Comparison of ENCODE assay signal across 8 cellular contexts in genomic region chr20:47392015-47392720, GRCh38. TPM values are rescaled to one million over a fixed set of nuclear protein-coding genes. Genes with fewer than 3 reads are reported as not detected.
DNase-seq lines count a peak whose midpoint lies in the region; ATAC-seq, FAIRE-seq and TF ChIP-seq lines count a peak whose summit lies in the region.

No MANE protein-coding gene starts in this region.

- H3K36me3 ChIP-seq in BE2C: no peaks in the 10 kb centered on the region
- no peaks in the 10 kb centered on the region for H3K36me3 ChIP-seq in SJSA1
- H3K36me3 ChIP-seq in skeletal muscle satellite cell (ENCODE audit: insufficient read depth, low read length): no peaks in the 10 kb centered on the region

- H3K27ac ChIP-seq in SJSA1: peak overlapping the region; percentile 94

- H3K4me1 ChIP-seq in BE2C (peaks cover 6% of the 10 kb centered on the region), SJSA1 (replicated peaks) (peaks cover 22% of the 10 kb centered on the region), skeletal muscle satellite cell (ENCODE audit: control insufficient read depth, insufficient read depth, low read length) (peaks cover 12% of the 10 kb centered on the region)

- H3K9me3 ChIP-seq in BE2C (peaks cover 4% of the 10 kb centered on the region), SJSA1 (replicated peaks) (no peaks in the 10 kb centered on the region), skeletal muscle satellite cell (replicated peaks; ENCODE audit: low read length) (no peaks in the 10 kb centered on the region)

- no peak for TF ChIP-seq CTCF in BE2C (IDR thresholded peaks at IDR 0.05; ENCODE audit: low read depth, low read length)
- TF ChIP-seq CTCF in fibroblast of mammary gland (conservative IDR thresholded peaks at IDR 0.05; ENCODE audit: control insufficient read depth, insufficient read depth, low read depth, low read length): no peak

- peak; percentile 11 for FAIRE-seq in H54 (lab: Jason Lieb, UNC)

- TF ChIP-seq POLR2A in H54 (IDR thresholded peaks at IDR 0.05; ENCODE audit: low read depth, low read length): no peak

- H3K4me3 ChIP-seq in BE2C (ENCODE audit: low read depth, low read length) (no peak overlapping the region), SJSA1 (no peak overlapping the region), fibroblast of mammary gland (ENCODE audit: control insufficient read depth, low read depth, low read length) (no peak overlapping the region), skeletal muscle satellite cell (ENCODE audit: low read length) (peak overlapping the region; percentile 14)

- H3K4me2 ChIP-seq in skeletal muscle satellite cell (ENCODE audit: low read length): peak overlapping the region; percentile 49

- DNase-seq in BE2C (peak; percentile 79), H54 (ENCODE audit: insufficient read length, low spot score) (peak; percentile 57), SJSA1 (ENCODE audit: low read depth in 1 of 2, low spot score in 2 of 2) (peak; percentile 87 to 88), fibroblast of mammary gland (ENCODE audit: low read depth) (peak; percentile 98), C1 segment of cervical spinal cord (lab: John Stamatoyannopoulos, UW) (no peak)
- no peak for DNase-seq in activated effector memory CD4-positive, alpha-beta T cell treated with Interleukin-2 at 50 U/mL for 16 hours

- ATAC-seq in HG02981 (IDR thresholded peaks at IDR 0.05; ENCODE audit: unreplicated experiment): no peak

- no peaks in the 10 kb centered on the region for H3K27me3 ChIP-seq in BE2C
- H3K27me3 ChIP-seq in SJSA1 (replicated peaks): no peaks in the 10 kb centered on the region
- H3K27me3 ChIP-seq in skeletal muscle satellite cell (ENCODE audit: control insufficient read depth, insufficient read depth, low read length): no peaks in the 10 kb centered on the region

- peak overlapping the region; percentile 47 for H3K9ac ChIP-seq in skeletal muscle satellite cell (ENCODE audit: low read depth, low read length)

RNA-seq across cellular contexts. Expression of gene ZMYND8, which starts 35.7 kb away (rescaled TPM):
- 60.5 TPM for polyA plus RNA-seq in BE2C (2012; ENCODE audit: insufficient read depth, insufficient read length, low read depth)
- 6.0 and 13.5 TPM in 2 replicates for total RNA-seq in SJSA1 (2014; rRNA removed; shearing (Covaris generic))
- 40.1 and 50.0 TPM in 2 replicates for total RNA-seq in skeletal muscle satellite cell (2012; rRNA removed)

Comparison
In these comparisons a context has a peak if more than half of its experiments do, and no peak if none do; other contexts are left out.
1. DNase-seq: peak in BE2C (single experiment), H54 (single experiment), SJSA1 (2 of 2) and fibroblast of mammary gland (single experiment); none in C1 segment of cervical spinal cord (0 of 14) and activated effector memory CD4-positive, alpha-beta T cell treated with Interleukin-2 at 50 U/mL for 16 hours (single experiment).